ENCODE assay signal across 8 cellular contexts in genomic region chr16:57091200-57091989, GRCh38. TPM values are rescaled to one million over a fixed set of nuclear protein-coding genes. Genes with fewer than 3 reads are reported as not detected.
DNase-seq lines count a peak whose midpoint lies in the region; ATAC-seq and TF ChIP-seq lines count a peak whose summit lies in the region.

No MANE protein-coding gene starts in this region.

- H3K27ac ChIP-seq in CD8-positive, alpha-beta T cell (ENCODE audit: low read depth, low read length): no peak overlapping the region
- H3K27ac ChIP-seq in layer of hippocampus (ENCODE audit: low read depth, low read length): peak overlapping the region; percentile 98
- peak overlapping the region; percentile 99 for H3K27ac ChIP-seq in substantia nigra (ENCODE audit: low read depth, low read length, poor library complexity, severe bottlenecking)

- intact Hi-C loops in CD8-positive, alpha-beta T cell (cut with DNase I, micrococcal nuclease): loop anchor here (5.0 to 10.0 kb wide), 2 partner anchors 156 to 203 kb away; partner anchors contain the start of gene ARL2BP (in 1 of the 2)

- POLR2A ChIA-PET in CD8-positive, alpha-beta T cell (lab: Charles Lee): no interaction called here

- TF ChIP-seq CTCF in CD8-positive, alpha-beta T cell (IDR thresholded peaks at IDR 0.05): no peak
- no peak for TF ChIP-seq CTCF in brain (conservative IDR thresholded peaks at IDR 0.05)

- H3K9me3 Mint-ChIP-seq in CD8-positive, alpha-beta T cell: no peaks in the 10 kb centered on the region
- peaks cover 0 to 9% (median 2%) of the 10 kb centered on the region in 5 experiments for H3K9me3 Mint-ChIP-seq in brain

- H3K4me1 ChIP-seq in CD8-positive, alpha-beta T cell (ENCODE audit: insufficient read depth, low read length): peaks cover 14% of the 10 kb centered on the region

- ATAC-seq in CD8-positive, alpha-beta T cell: no peak
- no peak for ATAC-seq in HG02623 (IDR thresholded peaks at IDR 0.05; ENCODE audit: unreplicated experiment)

- H3K27ac Mint-ChIP-seq in CD8-positive, alpha-beta T cell: peak overlapping the region; percentile 14
- H3K27ac Mint-ChIP-seq in brain: peak overlapping the region; percentile 63 to 95 (median 89)

- no peaks in the 10 kb centered on the region for H3K36me3 ChIP-seq in CD8-positive, alpha-beta T cell (ENCODE audit: insufficient read depth, low read length)

- H3K4me3 ChIP-seq in CD8-positive, alpha-beta T cell (ENCODE audit: low read depth, low read length): peak overlapping the region; percentile 49

- no peaks in the 10 kb centered on the region for H3K9me3 ChIP-seq in CD8-positive, alpha-beta T cell (ENCODE audit: low read length)

- H3K27me3 ChIP-seq in CD8-positive, alpha-beta T cell (ENCODE audit: insufficient read depth, low read length): no peaks in the 10 kb centered on the region
- no peaks in the 10 kb centered on the region for H3K27me3 ChIP-seq in layer of hippocampus (ENCODE audit: control insufficient read depth, insufficient read depth, low read length)

- H3K4me3 Mint-ChIP-seq in CD8-positive, alpha-beta T cell: peak overlapping the region; percentile 79
- H3K4me3 Mint-ChIP-seq in brain: peak overlapping the region; percentile 86 to 91 (median 86)

- H3K27me3 Mint-ChIP-seq in CD8-positive, alpha-beta T cell (ENCODE audit: low read depth): no peaks in the 10 kb centered on the region
- no peaks in the 10 kb centered on the region for H3K27me3 Mint-ChIP-seq in brain

- CTCF ChIA-PET in CD8-positive, alpha-beta T cell (lab: Charles Lee): interaction anchor here (1.1 to 7.8 kb wide), 5 partner anchors 8 to 77 kb away, joined by 3 to 69 read pairs (median 13); no protein-coding TSS in a partner anchor

- no peaks in the 10 kb centered on the region for H3K36me3 Mint-ChIP-seq in CD8-positive, alpha-beta T cell
- H3K36me3 Mint-ChIP-seq in brain: peaks cover 7% of the 10 kb centered on the region

- H3K4me1 Mint-ChIP-seq in CD8-positive, alpha-beta T cell (ENCODE audit: low read depth): peaks cover 13% of the 10 kb centered on the region
- peaks cover 40% of the 10 kb centered on the region for H3K4me1 Mint-ChIP-seq in brain

- DNase-seq in CD8-positive, alpha-beta T cell: no peak
- DNase-seq in LHCN-M2 (ENCODE audit: low read depth) (peak; percentile 26), substantia nigra (lab: John Stamatoyannopoulos, UW) (peak in 8 of 49 donors; percentile 18 to 54 (median 30))
- DNase-seq in stimulated activated CD4-positive, alpha-beta T cell treated with anti-CD3 and anti-CD28 coated beads, Interleukin-2, amount 100 ng/mL, for 24 hours: no peak
- no peak for DNase-seq in activated CD4-positive, alpha-beta T cell treated with anti-CD3 and anti-CD28 coated beads for 1 hour

RNA-seq across cellular contexts. Expression of gene CPNE2, which starts 1.0 kb away (rescaled TPM):
- total RNA-seq in CD8-positive, alpha-beta T cell: 1 to 10 TPM; 5.7 to 6.8 TPM
- total RNA-seq in LHCN-M2 (2014; rRNA removed): 13.7 and 18.6 TPM in 2 replicates
- 24.8 TPM for polyA plus RNA-seq in LHCN-M2 (2012)
- polyA plus RNA-seq in brain (ENCODE audit: insufficient read depth, low read depth, low replicate concordance): 87.8 TPM
